Comparison of ENCODE assay signal across 1 cellular context in genomic region chr11:96340555-96340885, GRCh38.
TF ChIP-seq lines count a peak whose summit lies in the region.

No MANE protein-coding gene starts in this region.

TF ChIP-seq in H1, 55 proteins besides CTCF, POLR2A, EP300 and RAD21:
- TF ChIP-seq TBP (IDR thresholded peaks at IDR 0.05; ENCODE audit: low read depth, low read length): no peak
- TF ChIP-seq ATF3 (IDR thresholded peaks at IDR 0.05; ENCODE audit: insufficient read depth, low read depth, low read length): no peak
- no peak for TF ChIP-seq TEAD4 (IDR thresholded peaks at IDR 0.05; ENCODE audit: low read depth, low read length)
- TF ChIP-seq BACH1 (IDR thresholded peaks at IDR 0.05; ENCODE audit: low read length): no peak
- no peak for TF ChIP-seq GTF2F1 (IDR thresholded peaks at IDR 0.05; ENCODE audit: borderline replicate concordance, low read depth, low read length)
- TF ChIP-seq CBX5 (IDR thresholded peaks at IDR 0.05; ENCODE audit: low read depth, low read length): no peak
- no peak for TF ChIP-seq SIX5 (IDR thresholded peaks at IDR 0.05; ENCODE audit: low read depth, low read length)
- no peak for TF ChIP-seq KDM5A (IDR thresholded peaks at IDR 0.05; ENCODE audit: low read length)
- no peak for TF ChIP-seq EZH2 (IDR thresholded peaks at IDR 0.05; ENCODE audit: low read depth, low read length, severe bottlenecking)
- TF ChIP-seq RNF2 (IDR thresholded peaks at IDR 0.05; ENCODE audit: borderline replicate concordance, low read depth, low read length, missing control alignments, poor library complexity, severe bottlenecking): no peak
- no peak for TF ChIP-seq TAF1 (IDR thresholded peaks at IDR 0.05; ENCODE audit: low read depth, low read length)
- no peak for TF ChIP-seq MAFK (IDR thresholded peaks at IDR 0.05; ENCODE audit: low read depth, low read length)
- TF ChIP-seq NRF1 (IDR thresholded peaks at IDR 0.05; ENCODE audit: low read depth, low read length): no peak
- no peak for TF ChIP-seq CBX8 (IDR thresholded peaks at IDR 0.05; ENCODE audit: borderline replicate concordance, low read depth, low read length)
- no peak for TF ChIP-seq USF2 (IDR thresholded peaks at IDR 0.05; ENCODE audit: low read length)
- TF ChIP-seq HDAC2 (IDR thresholded peaks at IDR 0.05; ENCODE audit: borderline replicate concordance in 1 of 2, low read depth in 2 of 2, low read length in 2 of 2): no peak
- no peak for TF ChIP-seq SRF (IDR thresholded peaks at IDR 0.05; ENCODE audit: low read depth, low read length)
- TF ChIP-seq CHD2 (IDR thresholded peaks at IDR 0.05; ENCODE audit: low read length): no peak
- no peak for TF ChIP-seq KDM4A (IDR thresholded peaks at IDR 0.05; ENCODE audit: low read depth, low read length, severe bottlenecking)
